In genomic region chr11:706957-707816, GRCh38 we compare ENCODE assay signal across 1 cellular context.
TF ChIP-seq lines count a peak whose summit lies in the region.

No MANE protein-coding gene starts in this region.

TF ChIP-seq in IMR-90, 13 proteins besides CTCF, POLR2A, EP300 and RAD21 (continued from another document):
- no peak for TF ChIP-seq RFX5 (IDR thresholded peaks at IDR 0.05; ENCODE audit: low read depth, low read length)
- TF ChIP-seq USF2 (IDR thresholded peaks at IDR 0.05; ENCODE audit: low read depth, low read length) = no peak
- TF ChIP-seq CHD1 (IDR thresholded peaks at IDR 0.05; ENCODE audit: low read depth, low read length) = no peak
- TF ChIP-seq MXI1 (IDR thresholded peaks at IDR 0.05; ENCODE audit: borderline replicate concordance, low read depth, low read length) = no peak
- TF ChIP-seq BHLHE40 (IDR thresholded peaks at IDR 0.05; ENCODE audit: low read depth, low read length) = no peak
- TF ChIP-seq MAZ (IDR thresholded peaks at IDR 0.05; ENCODE audit: borderline replicate concordance, low read depth, low read length) = peak; percentile 35; the same call in 1 of the 2 replicates
